8 cellular contexts compared by ENCODE assay signal in the genomic region with DNA sequence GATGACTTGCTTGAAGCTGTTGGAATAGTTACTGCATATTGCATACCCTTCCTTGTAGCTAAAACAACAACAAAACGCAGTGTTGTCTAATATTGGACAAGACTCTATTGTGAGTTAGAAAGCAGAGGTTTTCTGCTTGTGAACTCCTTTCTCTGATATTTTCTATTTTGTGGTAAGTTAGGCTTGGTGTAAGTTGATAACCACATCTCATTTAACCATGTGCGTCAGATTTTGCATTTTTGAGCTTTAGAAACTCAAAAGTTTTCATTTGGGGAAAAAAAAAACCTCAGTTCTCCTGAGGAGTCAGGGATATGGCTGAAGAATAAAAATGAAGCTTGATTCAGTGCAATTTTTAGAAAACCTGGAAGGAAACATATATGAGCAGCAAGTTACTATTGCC. TPM values are rescaled to one million over a fixed set of nuclear protein-coding genes. Genes with fewer than 3 reads are reported as not detected.
A peak's percentile ranks its signal among the peaks of the same experiment; 100 is the strongest.
DNase-seq lines count a peak whose midpoint lies in the region; ATAC-seq and TF ChIP-seq lines count a peak whose summit lies in the region.

No MANE protein-coding gene starts in this region.

- peaks cover 2% of the 10 kb centered on the region for H3K4me1 ChIP-seq in NT2/D1 (ENCODE audit: insufficient read depth, insufficient read length)
- H3K4me1 ChIP-seq in effector memory CD4-positive, alpha-beta T cell (ENCODE audit: control insufficient read depth, insufficient read depth, low read length, poor library complexity, severe bottlenecking), result peaks cover 16% of the 10 kb centered on the region

- no peaks in the 10 kb centered on the region for H3K9me3 ChIP-seq in NT2/D1 (ENCODE audit: insufficient read depth, low read length)
- no peaks in the 10 kb centered on the region for H3K9me3 ChIP-seq in effector memory CD4-positive, alpha-beta T cell (ENCODE audit: control insufficient read depth, low read length)

- H3K36me3 Mint-ChIP-seq in nephron progenitor cell (ENCODE audit: low read depth), result peaks cover 64% of the 10 kb centered on the region

- H3K9me3 Mint-ChIP-seq in nephron progenitor cell, result peaks cover 8% of the 10 kb centered on the region

- POLR2A ChIA-PET in BJ (lab: Charles Lee), result no interaction called here

- H3K4me1 Mint-ChIP-seq in nephron progenitor cell, result peaks cover 43% of the 10 kb centered on the region

- peaks cover 2% of the 10 kb centered on the region; the same call in 1 of the 2 replicates for H3K36me3 ChIP-seq in BJ (ENCODE audit: control insufficient read depth, insufficient read depth, low read length)
- peaks cover 58% of the 10 kb centered on the region for H3K36me3 ChIP-seq in NT2/D1 (ENCODE audit: insufficient read depth, insufficient read length, low read length)
- H3K36me3 ChIP-seq in effector memory CD4-positive, alpha-beta T cell (ENCODE audit: control insufficient read depth, insufficient read depth, low read length), result peaks cover 5% of the 10 kb centered on the region

- H3K4me3 Mint-ChIP-seq in nephron progenitor cell, result peak overlapping the region; percentile 98

- H3K27ac ChIP-seq in effector memory CD4-positive, alpha-beta T cell (ENCODE audit: insufficient read depth, low read length, poor library complexity, severe bottlenecking), result peak overlapping the region; percentile 100

- TF ChIP-seq CTCF in BJ (IDR thresholded peaks at IDR 0.05; ENCODE audit: insufficient read depth, low read depth, low read length) (no peak), nephron progenitor cell (IDR thresholded peaks at IDR 0.05) (no peak)

- peak overlapping the region; percentile 82 for H3K4me3 ChIP-seq in BJ (ENCODE audit: low read depth, low read length)
- H3K4me3 ChIP-seq in NT2/D1 (ENCODE audit: insufficient read length, low read depth), result peak overlapping the region; percentile 97
- H3K4me3 ChIP-seq in effector memory CD4-positive, alpha-beta T cell (ENCODE audit: insufficient read depth, low read depth, low read length, poor library complexity, severe bottlenecking), result peak overlapping the region; percentile 81

- H3K27ac Mint-ChIP-seq in nephron progenitor cell, result peak overlapping the region; percentile 100

- ATAC-seq in HG02885 (IDR thresholded peaks at IDR 0.05; ENCODE audit: poor library complexity, unreplicated experiment), result no peak
- ATAC-seq in HG02759 (IDR thresholded peaks at IDR 0.05; ENCODE audit: unreplicated experiment), result no peak
- ATAC-seq in GM18861 (IDR thresholded peaks at IDR 0.05; ENCODE audit: unreplicated experiment), result no peak
- no peak for ATAC-seq in HG03108 (IDR thresholded peaks at IDR 0.05; ENCODE audit: unreplicated experiment)

- no peaks in the 10 kb centered on the region for H3K27me3 Mint-ChIP-seq in nephron progenitor cell (ENCODE audit: low read depth, poor library complexity)

- H3K9ac ChIP-seq in NT2/D1 (ENCODE audit: insufficient read length, low read depth), result peak overlapping the region; percentile 100

- no peak for DNase-seq in BJ (ENCODE audit: low read depth)
- no peak for DNase-seq in NT2/D1 (ENCODE audit: low read depth, low spot score)
- no peak for DNase-seq in effector memory CD4-positive, alpha-beta T cell
- no peak for DNase-seq in nephron progenitor cell

- H3K27me3 ChIP-seq in BJ (ENCODE audit: control insufficient read depth, insufficient read depth, low read length) (no peaks in the 10 kb centered on the region), NT2/D1 (ENCODE audit: insufficient read depth, insufficient read length) (no peaks in the 10 kb centered on the region)
- no peaks in the 10 kb centered on the region for H3K27me3 ChIP-seq in effector memory CD4-positive, alpha-beta T cell (replicated peaks; ENCODE audit: control insufficient read depth, insufficient read depth, low read length, poor library complexity, severe bottlenecking)

- CTCF ChIA-PET in BJ (lab: Yijun Ruan, JAX), result interaction anchor here (1.2 kb wide), 1 partner anchor 11 kb away, joined by 3 read pairs; no protein-coding TSS in a partner anchor

RNA-seq across cellular contexts. Expression of a gene that starts 1.5 kb away (rescaled TPM):
- 46.0 and 60.6 TPM in 2 replicates for polyA plus RNA-seq in BJ (2011; rRNA removed)
- 69.5 and 69.7 TPM in 2 replicates for polyA minus RNA-seq in BJ (2011; rRNA and poly(A)+ RNA removed)
